ENCODE assay signal across 19 cellular contexts in genomic region chr2:99166218-99166617, GRCh38. TPM values are rescaled to one million over a fixed set of nuclear protein-coding genes. Genes with fewer than 3 reads are reported as not detected.
"Had no signal": no experiment of that assay in that cellular context is flagged by ENCODE, and none has a peak within 500 bp of the region (broad histone marks: within the 10 kb centered on the region; RNA-seq: fewer than 3 reads in every experiment).

No MANE protein-coding gene starts in this region.

- H3K9ac ChIP-seq: neural progenitor cell had no signal

- DNase-seq: activated CD4-positive, alpha-beta T cell treated with anti-CD3 and anti-CD28 coated beads, Interleukin-2, amount 10 ng/mL, durations not matched to agents 24 days and 14 days; amniotic stem cell; dermis blood vessel endothelial cell; effector memory CD4-positive, alpha-beta T cell; esophagus squamous epithelium; midbrain; stimulated activated CD4-positive, alpha-beta T cell treated with anti-CD3 and anti-CD28 coated beads, Interleukin-12 subunit alpha, Interleukin-12 subunit beta, amount 100 ng/mL, for 4 hours; stimulated activated CD4-positive, alpha-beta T cell treated with anti-CD3 and anti-CD28 coated beads, Interleukin-1b, Interleukin-23, amount 100 ng/mL, for 48 hours; stimulated activated naive CD8-positive, alpha-beta T cell treated with anti-CD3 and anti-CD28 coated beads, Interleukin-15, amount 100 ng/mL, for 72 hours; T-helper 1 cell; T1000; trophoblast cell had no signal

- H2AFZ ChIP-seq: neural progenitor cell had no signal

- H3K27ac Mint-ChIP-seq: activated CD4-positive, alpha-beta T cell treated with anti-CD3 and anti-CD28 coated beads, Interleukin-2, amount 10 ng/mL, durations not matched to agents 24 days and 14 days; neural progenitor cell had no signal

- H3K4me3 ChIP-seq: esophagus squamous epithelium, neural progenitor cell, prostate gland, right atrium auricular region, suprapubic skin had no signal

- ATAC-seq: activated naive CD4-positive, alpha-beta T cell treated with anti-CD3 and anti-CD28 coated beads, Interleukin-2, amount 50 U/mL, for 72 hours; stimulated activated naive CD8-positive, alpha-beta T cell treated with anti-CD3 and anti-CD28 coated beads, Interleukin-15, amount 100 ng/mL, for 72 hours had no signal

- H3K4me3 Mint-ChIP-seq: activated CD4-positive, alpha-beta T cell treated with anti-CD3 and anti-CD28 coated beads, Interleukin-2, amount 10 ng/mL, durations not matched to agents 24 days and 14 days; neural progenitor cell; stimulated activated naive CD8-positive, alpha-beta T cell treated with anti-CD3 and anti-CD28 coated beads, Interleukin-15, amount 100 ng/mL, for 72 hours had no signal

- H3K4me1 ChIP-seq: esophagus squamous epithelium, neural progenitor cell, prostate gland, right atrium auricular region, suprapubic skin had no signal

- H3K27me3 ChIP-seq: esophagus squamous epithelium, neural progenitor cell, right atrium auricular region, suprapubic skin had no signal

- H3K4me2 ChIP-seq: neural progenitor cell had no signal

- H3K4me1 Mint-ChIP-seq: neural progenitor cell had no signal

- H3K27me3 Mint-ChIP-seq: activated CD4-positive, alpha-beta T cell treated with anti-CD3 and anti-CD28 coated beads, Interleukin-2, amount 10 ng/mL, durations not matched to agents 24 days and 14 days; stimulated activated naive CD8-positive, alpha-beta T cell treated with anti-CD3 and anti-CD28 coated beads, Interleukin-15, amount 100 ng/mL, for 72 hours had no signal

- H3K9me3 ChIP-seq: esophagus squamous epithelium, prostate gland, right atrium auricular region, suprapubic skin had no signal

- H3K27ac ChIP-seq: esophagus squamous epithelium, neural progenitor cell, prostate gland, right atrium auricular region, suprapubic skin had no signal

- H3K36me3 Mint-ChIP-seq: neural progenitor cell had no signal

- H3K9me3 Mint-ChIP-seq: activated CD4-positive, alpha-beta T cell treated with anti-CD3 and anti-CD28 coated beads, Interleukin-2, amount 10 ng/mL, durations not matched to agents 24 days and 14 days; activated naive CD4-positive, alpha-beta T cell treated with anti-CD3 and anti-CD28 coated beads, Interleukin-2, amount 50 U/mL, for 72 hours; neural progenitor cell; stimulated activated naive CD8-positive, alpha-beta T cell treated with anti-CD3 and anti-CD28 coated beads, Interleukin-15, amount 100 ng/mL, for 72 hours had no signal

RNA-seq across cellular contexts. Expression of gene C2orf15, which starts 24.7 kb away (rescaled TPM):
- total RNA-seq: dermis blood vessel endothelial cell, endothelial cell of umbilical vein, osteocyte, right atrium auricular region had no signal
- polyA plus RNA-seq: endothelial cell of umbilical vein had no signal
